Comparison of ENCODE assay signal across 24 cellular contexts in the genomic region with DNA sequence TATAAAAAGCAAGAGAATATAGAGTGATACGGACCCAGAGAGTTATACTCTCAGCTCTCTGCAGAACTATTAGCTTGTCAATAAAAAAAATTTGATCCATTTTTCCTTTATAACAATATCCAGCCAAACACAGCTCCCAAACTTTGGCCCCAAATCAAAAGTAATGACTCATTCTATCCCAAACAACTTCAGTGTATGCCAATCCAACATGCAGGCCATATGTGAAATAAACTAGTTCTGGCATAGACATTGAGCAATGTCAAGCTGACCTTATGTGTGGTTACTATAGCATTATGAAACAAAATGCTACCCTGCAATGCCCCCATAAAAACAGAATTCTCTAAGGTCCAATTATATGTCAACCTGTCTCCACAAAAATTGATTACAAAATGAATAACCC.
DNase-seq lines count a peak whose midpoint lies in the region; ATAC-seq, FAIRE-seq and TF ChIP-seq lines count a peak whose summit lies in the region.
"Had no signal": no experiment of that assay in that cellular context is flagged by ENCODE, and none has a peak within 500 bp of the region (broad histone marks: within the 10 kb centered on the region; RNA-seq: fewer than 3 reads in every experiment).

No MANE protein-coding gene starts in this region.

- TF ChIP-seq CTCF in pancreas (IDR thresholded peaks at IDR 0.05), result no peak
- no peak for TF ChIP-seq CTCF in GM10248 (IDR thresholded peaks at IDR 0.05; ENCODE audit: control extremely low read depth, extremely low read depth, low read depth, missing control alignments)

- intact Hi-C loops in pancreas (cut with DNase I), result no loop called here

- H3K9me3 ChIP-seq in pancreas, result no peaks in the 10 kb centered on the region
- H3K9me3 ChIP-seq: left ventricle myocardium inferior, psoas muscle, tibial artery had no signal

- no peaks in the 10 kb centered on the region for H3K27me3 ChIP-seq in pancreas
- H3K27me3 ChIP-seq: tibial artery had no signal

- no peak for FAIRE-seq in pancreas (lab: Jason Lieb, UNC)
- FAIRE-seq: G401.6 had no signal

- WGBS in pancreas, 2 donors, result 88 to 90% methylated on average over 1 of the region's 1 CpG

- POLR2A ChIA-PET in GM10248 (lab: Yijun Ruan, JAX), result no interaction called here

- peak; percentile 66 to 86 (median 78) for ATAC-seq in pancreas
- no peak for ATAC-seq in GM18502 (IDR thresholded peaks at IDR 0.05; ENCODE audit: poor library complexity, unreplicated experiment)
- ATAC-seq: psoas muscle had no signal

- CTCF ChIA-PET in GM10248 (lab: Yijun Ruan, JAX), result interaction anchor here (1.1 to 2.1 kb wide), 2 partner anchors 10 kb away, joined by 5 to 8 read pairs; no protein-coding TSS in a partner anchor

- no peak overlapping the region for H3K4me3 ChIP-seq in pancreas
- H3K4me3 ChIP-seq: left ventricle myocardium inferior, PC-9, psoas muscle, tibial artery had no signal

- peaks cover 0 to 5% (median 0%) of the 10 kb centered on the region in 3 donors for H3K4me1 ChIP-seq in pancreas
- H3K4me1 ChIP-seq: left ventricle myocardium inferior, psoas muscle, tibial artery had no signal

- no peaks in the 10 kb centered on the region for H3K36me3 ChIP-seq in pancreas
- H3K36me3 ChIP-seq: left ventricle myocardium inferior, tibial artery had no signal

- H3K27ac ChIP-seq in pancreas, result no peak overlapping the region
- H3K27ac ChIP-seq: left ventricle myocardium inferior, psoas muscle, tibial artery, VCaP had no signal

- DNase-seq in EL (peak; percentile 81), NCI-H226 (peak; percentile 28), cerebellum (ENCODE audit: low spot score) (peak; percentile 11), pancreas (peak in 2 of 6 donors; percentile 5 to 28), GM10248 (ENCODE audit: extremely low spot score) (no peak), GM19240 (ENCODE audit: insufficient read length, low spot score) (no peak)
- DNase-seq in effector CD8-positive, alpha-beta T cell (lab: John Stamatoyannopoulos, UW), result no peak
- DNase-seq: activated gamma-delta T cell treated with Interleukin-2 at 50 U/mL for 16 hours; CD8-positive, alpha-beta memory T cell; erythroblast; H7; KBM-7; left ventricle myocardium inferior; naive B cell; NCI-H1436 treated with DMSO at 0.1 percent for 48 hours; NCI-H526; psoas muscle; stimulated activated CD4-positive, alpha-beta T cell treated with anti-CD3 and anti-CD28 coated beads, Interleukin-1b, Interleukin-23, amount 100 ng/mL, for 48 hours; stimulated activated CD8-positive, alpha-beta memory T cell treated with anti-CD3 and anti-CD28 coated beads, Interleukin-4, amount 100 ng/mL, for 48 hours; tibial artery had no signal

Comparison
In these comparisons a context has a peak if more than half of its experiments do, and no peak if none do; other contexts are left out.
1. DNase-seq: peak in EL (single experiment), NCI-H226 (single experiment) and cerebellum (single experiment); none in GM10248 (single experiment), effector CD8-positive, alpha-beta T cell (single experiment) and GM19240 (single experiment).